Comparison of ENCODE assay signal across 8 cellular contexts in the genomic region with DNA sequence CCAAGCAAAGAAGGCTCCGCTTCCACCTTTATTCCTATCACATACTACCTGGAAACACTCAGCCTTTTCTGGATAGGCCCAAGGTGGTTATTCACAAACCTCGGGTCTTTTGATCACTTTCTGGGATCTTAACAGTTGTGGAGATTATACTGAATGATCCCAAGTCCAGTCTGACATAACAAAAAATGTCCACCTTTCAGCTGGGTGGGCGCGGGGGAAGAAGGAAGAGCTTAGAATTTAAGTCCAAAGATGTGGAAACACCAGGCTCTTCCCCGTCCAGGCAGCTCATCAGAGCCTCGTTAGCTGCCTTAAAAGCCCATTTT. TPM values are rescaled to one million over a fixed set of nuclear protein-coding genes. Genes with fewer than 3 reads are reported as not detected.
A peak's percentile ranks its signal among the peaks of the same experiment; 100 is the strongest.
DNase-seq lines count a peak whose midpoint lies in the region; TF ChIP-seq lines count a peak whose summit lies in the region.

No MANE protein-coding gene starts in this region.

- H2BK5ac ChIP-seq in trophoblast cell (ENCODE audit: low read depth, low read length, poor library complexity), result peak overlapping the region; percentile 15

- peak overlapping the region; percentile 59 for H2AFZ ChIP-seq in trophoblast cell (ENCODE audit: insufficient read depth, low read length, poor library complexity)

- peak overlapping the region; percentile 73 for H3K4ac ChIP-seq in trophoblast cell (ENCODE audit: low read depth, low read length)

- peaks cover 5% of the 10 kb centered on the region for H3K79me2 ChIP-seq in trophoblast cell (ENCODE audit: control insufficient read depth, insufficient read depth, low read length, poor library complexity)

- peak overlapping the region; percentile 80 for H4K91ac ChIP-seq in trophoblast cell (ENCODE audit: low read depth, low read length)

- H3K23ac ChIP-seq in trophoblast cell (ENCODE audit: low read length), result no peak overlapping the region

- H3K9ac ChIP-seq in NT2/D1 (ENCODE audit: insufficient read length, low read depth), result peak overlapping the region; percentile 93
- H3K9ac ChIP-seq in trophoblast cell (ENCODE audit: low read length), result peak overlapping the region; percentile 96

- DNase-seq in GM06990 (ENCODE audit: extremely low read depth, insufficient read length) (no peak), NT2/D1 (ENCODE audit: low read depth, low spot score) (no peak), epithelial cell of esophagus (ENCODE audit: low read depth) (no peak), trophoblast cell (no peak), AG08395 (ENCODE audit: low spot score) (no peak), HT-29 (ENCODE audit: low spot score) (no peak), UCSD-AML1 (lab: John Stamatoyannopoulos, UW; ENCODE audit: unreplicated experiment) (no peak)
- DNase-seq in activated effector memory CD4-positive, alpha-beta T cell treated with anti-CD3 and anti-CD28 coated beads, Interleukin-2, amount 50 U/mL, for 16 hours, result no peak

- H4K8ac ChIP-seq in trophoblast cell (ENCODE audit: low read depth, low read length), result peak overlapping the region; percentile 91

- no peaks in the 10 kb centered on the region; the same call in 1 of the 2 replicates for H3K27me3 ChIP-seq in GM06990 (replicated peaks; ENCODE audit: control insufficient read depth, insufficient read depth, low read length)
- peaks cover 42% of the 10 kb centered on the region for H3K27me3 ChIP-seq in NT2/D1 (ENCODE audit: insufficient read depth, insufficient read length)
- peaks cover 8% of the 10 kb centered on the region for H3K27me3 ChIP-seq in trophoblast cell (ENCODE audit: insufficient read depth, low read length)

- peak overlapping the region; percentile 87 for H3K18ac ChIP-seq in trophoblast cell (ENCODE audit: low read length)

- H3K4me3 ChIP-seq in GM06990 (replicated peaks; ENCODE audit: low read depth, low read length) (peak overlapping the region; percentile 69), NT2/D1 (ENCODE audit: insufficient read length, low read depth) (peak overlapping the region; percentile 79), epithelial cell of esophagus (ENCODE audit: low read length) (peak overlapping the region; percentile 75), trophoblast cell (ENCODE audit: low read depth, low read length) (peak overlapping the region; percentile 89)

- H3K14ac ChIP-seq in trophoblast cell (ENCODE audit: low read length), result peak overlapping the region; percentile 83

- WGBS in trophoblast cell (ENCODE audit: extremely low coverage, insufficient coverage, insufficient read length), result no CpG with 5 or more reads among the region's 6 CpGs

- peaks cover 8% of the 10 kb centered on the region for H3K79me1 ChIP-seq in trophoblast cell (ENCODE audit: low read length)

- H3K4me1 ChIP-seq in NT2/D1 (ENCODE audit: insufficient read depth, insufficient read length) (no peaks in the 10 kb centered on the region), trophoblast cell (ENCODE audit: control insufficient read depth in 1 of 2, insufficient read depth in 2 of 2, low read length in 2 of 2) (peaks cover 0 to 4% of the 10 kb centered on the region in 2 experiments)

- H2BK120ac ChIP-seq in trophoblast cell (ENCODE audit: insufficient read depth, low read length, poor library complexity), result peak overlapping the region; percentile 71

- H3K36me3 ChIP-seq in GM06990 (ENCODE audit: control insufficient read depth, insufficient read depth, low read length), result no peaks in the 10 kb centered on the region
- no peaks in the 10 kb centered on the region for H3K36me3 ChIP-seq in NT2/D1 (ENCODE audit: insufficient read depth, insufficient read length, low read length)
- H3K36me3 ChIP-seq in trophoblast cell (ENCODE audit: control insufficient read depth in 1 of 2, insufficient read depth in 2 of 2, low read length in 2 of 2), result no peaks in the 10 kb centered on the region

- H2BK12ac ChIP-seq in trophoblast cell (ENCODE audit: low read length), result no peak overlapping the region

- TF ChIP-seq CTCF in GM06990 (IDR thresholded peaks at IDR 0.05; ENCODE audit: insufficient read depth, low read length, poor library complexity, severe bottlenecking) (no peak), epithelial cell of esophagus (IDR thresholded peaks at IDR 0.05; ENCODE audit: insufficient read depth, low read depth, low read length, missing control alignments) (no peak)

- peak overlapping the region; percentile 74 for H3K4me2 ChIP-seq in trophoblast cell (ENCODE audit: low read length)

- H3K27ac ChIP-seq in trophoblast cell (ENCODE audit: low read depth, low read length), result no peak overlapping the region

- no peaks in the 10 kb centered on the region for H3K9me3 ChIP-seq in NT2/D1 (ENCODE audit: insufficient read depth, low read length)
- H3K9me3 ChIP-seq in trophoblast cell (ENCODE audit: insufficient read depth, low read depth, low read length), result no peaks in the 10 kb centered on the region

- peak overlapping the region; percentile 57 for H4K12ac ChIP-seq in trophoblast cell (ENCODE audit: low read depth, low read length)

- no peak overlapping the region for H2AK5ac ChIP-seq in trophoblast cell (ENCODE audit: low read length)

RNA-seq across cellular contexts. Expression of a gene that starts 0.3 kb away (rescaled TPM):
- polyA plus RNA-seq in trophoblast cell (2013), result 1.1 and 1.4 TPM in 2 replicates
- 4.1 and 12.8 TPM in 2 replicates for total RNA-seq in HT-29 (2014; rRNA removed; shearing (Covaris generic))

RNA-seq across cellular contexts. Expression of a gene that starts 15.1 kb away (rescaled TPM):
- 0.01 and 0.10 TPM in 2 replicates for polyA plus RNA-seq in trophoblast cell (2013)
- total RNA-seq in HT-29 (2014; rRNA removed; shearing (Covaris generic)), result not detected in 2 replicates
